8 cellular contexts compared by ENCODE assay signal in genomic region chr14:100645200-100645985, GRCh38. TPM values are rescaled to one million over a fixed set of nuclear protein-coding genes. Genes with fewer than 3 reads are reported as not detected.
DNase-seq lines count a peak whose midpoint lies in the region; ATAC-seq and TF ChIP-seq lines count a peak whose summit lies in the region.

No MANE protein-coding gene starts in this region.

- H3K27me3 ChIP-seq in GM23338 (ENCODE audit: insufficient read depth): no peaks in the 10 kb centered on the region
- no peaks in the 10 kb centered on the region for H3K27me3 ChIP-seq in adrenal gland

- H3K36me3 ChIP-seq in GM23338 (ENCODE audit: insufficient read depth) (no peaks in the 10 kb centered on the region), adrenal gland (replicated peaks in 1 of 2) (no peaks in the 10 kb centered on the region)

- TF ChIP-seq CTCF in GM23338 (conservative IDR thresholded peaks at IDR 0.05; ENCODE audit: low read depth in 2 of 2) (peak; percentile 75 to 94), adrenal gland (IDR thresholded peaks at IDR 0.05) (peak; percentile 46 to 84 (median 72)), retinal pigment epithelial cell (conservative IDR thresholded peaks at IDR 0.05; ENCODE audit: low read depth, low read length) (peak; percentile 85)

- H3K4me1 ChIP-seq in GM23338 (ENCODE audit: insufficient read depth) (peaks cover 10% of the 10 kb centered on the region), adrenal gland (replicated peaks in 1 of 2) (peaks cover 0 to 11% of the 10 kb centered on the region in 2 donors)

- H3K4me1 Mint-ChIP-seq in GM23338: peaks cover 9% of the 10 kb centered on the region

- H3F3A ChIP-seq in GM23338 (replicated peaks; ENCODE audit: low read depth): no peaks in the 10 kb centered on the region

- no peak for TF ChIP-seq POLR2A in adrenal gland (IDR thresholded peaks at IDR 0.05)

- H4K20me1 ChIP-seq in GM23338 (replicated peaks; ENCODE audit: insufficient read depth): no peaks in the 10 kb centered on the region

- intact Hi-C loops in adrenal gland (cut with DNase I) (no loop called here), left ventricle myocardium superior (cut with micrococcal nuclease) (loop anchor here (5.0 kb wide), 1 partner anchor 263 kb away; no protein-coding TSS in a partner anchor)

- H3K4me3 ChIP-seq in GM23338 (peak overlapping the region; percentile 45), adrenal gland (no peak overlapping the region), retinal pigment epithelial cell (ENCODE audit: low read length) (no peak overlapping the region)

- no peaks in the 10 kb centered on the region; the same call in 2 of the 3 replicates for H3K9me3 Mint-ChIP-seq in GM23338

- no peaks in the 10 kb centered on the region for H3K27me3 Mint-ChIP-seq in GM23338 (ENCODE audit: insufficient read depth, low read depth, poor library complexity)

- 47 to 59% (median 50%) methylated on average over 8 to 12 of the region's 12 CpGs for WGBS in adrenal gland, 4 donors

- peak overlapping the region; percentile 68; the same call in 1 of the 2 replicates for H3K4me2 ChIP-seq in GM23338

- no peaks in the 10 kb centered on the region for H3K9me2 ChIP-seq in GM23338 (ENCODE audit: insufficient read depth)

- H3K27ac ChIP-seq in GM23338 (ENCODE audit: low read depth) (no peak overlapping the region), adrenal gland (no peak overlapping the region)

- no peaks in the 10 kb centered on the region for H3K36me3 Mint-ChIP-seq in GM23338 (ENCODE audit: low read depth)

- H3K27ac Mint-ChIP-seq in GM23338: no peak overlapping the region

- H3K79me2 ChIP-seq in GM23338 (replicated peaks; ENCODE audit: insufficient read depth): no peaks in the 10 kb centered on the region

- peak; percentile 98 for ATAC-seq in GM23338
- peak; percentile 88 for ATAC-seq in left ventricle myocardium superior

- H2AFZ ChIP-seq in GM23338: peak overlapping the region; percentile 89

- H3K9me3 ChIP-seq in adrenal gland (replicated peaks in 1 of 3): no peaks in the 10 kb centered on the region

- peak overlapping the region; percentile 51 for H3K4me3 Mint-ChIP-seq in GM23338

- DNase-seq in COR-L47 (lab: John Stamatoyannopoulos, UW): peak; percentile 96
- peak; percentile 97 for DNase-seq in GM23338 (ENCODE audit: low spot score)
- DNase-seq in NCI-H1436 (lab: John Stamatoyannopoulos, UW): peak; percentile 77
- peak; percentile 63 to 84 (median 83) for DNase-seq in T-helper 1 cell
- peak; percentile 80 to 94 (median 88) for DNase-seq in adrenal gland
- DNase-seq in left ventricle myocardium superior: peak; percentile 81
- peak; percentile 56 for DNase-seq in retinal pigment epithelial cell (ENCODE audit: low read depth)
- DNase-seq in cortex of kidney (lab: John Stamatoyannopoulos, UW): no peak

TF ChIP-seq in GM23338, 12 proteins besides CTCF, POLR2A, EP300 and RAD21:
- TF ChIP-seq ZNF114 (CRISPR knock-in tag; IDR thresholded peaks at IDR 0.05) (no peak), ZNF331 (CRISPR knock-in tag; IDR thresholded peaks at IDR 0.05; ENCODE audit: low read depth) (no peak), CREB1 (CRISPR knock-in tag; IDR thresholded peaks at IDR 0.05; ENCODE audit: low read depth) (no peak), ZNF462 (CRISPR knock-in tag; IDR thresholded peaks at IDR 0.05) (no peak)
TF ChIP-seq in GM23338: peak in this region for 0.

RNA-seq across cellular contexts. Expression of gene BEGAIN, which starts 58.2 kb away (rescaled TPM):
- 2.4 and 6.6 TPM in 2 replicates for total RNA-seq in GM23338 (2014; rRNA removed; shearing (Covaris generic))
- polyA plus RNA-seq in GM23338 (2016; fragmentation: Nextera tagmentation; extraction: Ambion mirVana) (0.60 and 0.94 TPM in 2 replicates), adrenal gland (10 to 100 TPM in 2 of 3 donors, 1 to 10 TPM in 1; 2.5 to 59.0 (median 13.7) TPM)
- total RNA-seq in adrenal gland (1 to 10 TPM in 7 of 8 donors, under 1 TPM in 1; 0.60 to 9.4 (median 2.7) TPM), left ventricle myocardium superior (0.79 TPM)
